Comparison of ENCODE assay signal across 9 cellular contexts in genomic region chr12:1644523-1645438, GRCh38. TPM values are rescaled to one million over a fixed set of nuclear protein-coding genes. Genes with fewer than 3 reads are reported as not detected.
DNase-seq lines count a peak whose midpoint lies in the region; ATAC-seq and TF ChIP-seq lines count a peak whose summit lies in the region.
"Had no signal": no experiment of that assay in that cellular context is flagged by ENCODE, and none has a peak within 500 bp of the region (broad histone marks: within the 10 kb centered on the region; RNA-seq: fewer than 3 reads in every experiment).

No MANE protein-coding gene starts in this region.

- H3K4me3 ChIP-seq in fibroblast of the aortic adventitia (ENCODE audit: low read depth, low read length), result no peak overlapping the region
- H3K4me3 ChIP-seq in naive thymus-derived CD4-positive, alpha-beta T cell (ENCODE audit: low read length), result no peak overlapping the region

- H3K4me1 ChIP-seq in naive thymus-derived CD4-positive, alpha-beta T cell (ENCODE audit: control insufficient read depth in 2 of 2, insufficient read depth in 2 of 2, low read length in 2 of 2), result no peaks in the 10 kb centered on the region

- H3K9me3 ChIP-seq in naive thymus-derived CD4-positive, alpha-beta T cell (ENCODE audit: control insufficient read depth in 2 of 3, low read length in 3 of 3), result no peaks in the 10 kb centered on the region

- DNase-seq in GM03348 (ENCODE audit: low spot score), result peak; percentile 83
- DNase-seq in NCI-H82 treated with DMSO at 0.1 percent for 48 hours (lab: John Stamatoyannopoulos, UW; ENCODE audit: unreplicated experiment), result peak; percentile 19
- peak; percentile 79 for DNase-seq in fibroblast of the aortic adventitia (ENCODE audit: low read depth)
- DNase-seq in pons (ENCODE audit: low spot score), result peak; percentile 94
- DNase-seq in activated CD8-positive, alpha-beta T cell treated with anti-CD3 and anti-CD28 coated beads, Interleukin-2, amount 10 ng/mL, durations not matched to agents 7 days and 5 days, result no peak
- no peak for DNase-seq in naive thymus-derived CD4-positive, alpha-beta T cell

- H3K27ac ChIP-seq in naive thymus-derived CD4-positive, alpha-beta T cell (ENCODE audit: low read depth, low read length), result no peak overlapping the region

- no peak for TF ChIP-seq CTCF in fibroblast of the aortic adventitia (IDR thresholded peaks at IDR 0.05; ENCODE audit: insufficient read depth, low read length)

- no peak for ATAC-seq in activated CD8-positive, alpha-beta T cell treated with anti-CD3 and anti-CD28 coated beads, Interleukin-2, amount 10 ng/mL, durations not matched to agents 7 days and 5 days
- ATAC-seq in naive thymus-derived CD4-positive, alpha-beta T cell, result no peak
- ATAC-seq in GM21526 (IDR thresholded peaks at IDR 0.05; ENCODE audit: low FRiP score, unreplicated experiment) (no peak), HG03108 (IDR thresholded peaks at IDR 0.05; ENCODE audit: unreplicated experiment) (no peak)

- H3K9me3 Mint-ChIP-seq in activated CD8-positive, alpha-beta T cell treated with anti-CD3 and anti-CD28 coated beads, Interleukin-2, amount 10 ng/mL, durations not matched to agents 7 days and 5 days (ENCODE audit: insufficient read depth), result no peaks in the 10 kb centered on the region
- no peaks in the 10 kb centered on the region for H3K9me3 Mint-ChIP-seq in naive thymus-derived CD4-positive, alpha-beta T cell
- H3K9me3 Mint-ChIP-seq: central memory CD8-positive, alpha-beta T cell had no signal

- CTCF ChIA-PET in activated CD8-positive, alpha-beta T cell treated with anti-CD3 and anti-CD28 coated beads, Interleukin-2, amount 10 ng/mL, durations not matched to agents 7 days and 5 days (lab: Charles Lee), result interaction anchor here (0.8 to 15.8 kb wide), 6 partner anchors 9 to 295 kb away, joined by 3 to 491 read pairs (median 4); no protein-coding TSS in a partner anchor
- CTCF ChIA-PET in naive thymus-derived CD4-positive, alpha-beta T cell (lab: Charles Lee), result interaction anchor here (0.9 to 15.7 kb wide), 3 partner anchors 8 to 145 kb away, joined by 3 to 278 read pairs (median 7); no protein-coding TSS in a partner anchor

- H3K36me3 ChIP-seq in naive thymus-derived CD4-positive, alpha-beta T cell (ENCODE audit: control insufficient read depth in 2 of 3, insufficient read depth in 3 of 3, low read length in 3 of 3), result no peaks in the 10 kb centered on the region

- POLR2A ChIA-PET in activated CD8-positive, alpha-beta T cell treated with anti-CD3 and anti-CD28 coated beads, Interleukin-2, amount 10 ng/mL, durations not matched to agents 7 days and 5 days (lab: Charles Lee), result no interaction called here
- POLR2A ChIA-PET in naive thymus-derived CD4-positive, alpha-beta T cell (lab: Charles Lee), result interaction anchor here (1.2 kb wide), 1 partner anchor 142 kb away, joined by 3 read pairs; no protein-coding TSS in a partner anchor

- H3K4me3 Mint-ChIP-seq in activated CD8-positive, alpha-beta T cell treated with anti-CD3 and anti-CD28 coated beads, Interleukin-2, amount 10 ng/mL, durations not matched to agents 7 days and 5 days, result no peak overlapping the region
- peak overlapping the region in 1 of 10 donors; percentile 40 for H3K4me3 Mint-ChIP-seq in naive thymus-derived CD4-positive, alpha-beta T cell
- H3K4me3 Mint-ChIP-seq: central memory CD8-positive, alpha-beta T cell had no signal

- intact Hi-C loops in naive thymus-derived CD4-positive, alpha-beta T cell (cut with micrococcal nuclease), result no loop called here

- H3K27me3 Mint-ChIP-seq in activated CD8-positive, alpha-beta T cell treated with anti-CD3 and anti-CD28 coated beads, Interleukin-2, amount 10 ng/mL, durations not matched to agents 7 days and 5 days (ENCODE audit: low read depth), result peaks cover 18% of the 10 kb centered on the region
- H3K27me3 Mint-ChIP-seq in naive thymus-derived CD4-positive, alpha-beta T cell, result peaks cover 0 to 25% (median 7%) of the 10 kb centered on the region in 5 donors

- no peak overlapping the region for H3K27ac Mint-ChIP-seq in activated CD8-positive, alpha-beta T cell treated with anti-CD3 and anti-CD28 coated beads, Interleukin-2, amount 10 ng/mL, durations not matched to agents 7 days and 5 days
- H3K27ac Mint-ChIP-seq in naive thymus-derived CD4-positive, alpha-beta T cell, result no peak overlapping the region

- H3K36me3 Mint-ChIP-seq in activated CD8-positive, alpha-beta T cell treated with anti-CD3 and anti-CD28 coated beads, Interleukin-2, amount 10 ng/mL, durations not matched to agents 7 days and 5 days (ENCODE audit: low read depth), result no peaks in the 10 kb centered on the region
- no peaks in the 10 kb centered on the region for H3K36me3 Mint-ChIP-seq in naive thymus-derived CD4-positive, alpha-beta T cell

- H3K27me3 ChIP-seq in naive thymus-derived CD4-positive, alpha-beta T cell (ENCODE audit: control insufficient read depth in 2 of 2, insufficient read depth in 2 of 2, low read length in 2 of 2), result no peaks in the 10 kb centered on the region

- peaks cover 16% of the 10 kb centered on the region for H3K4me1 Mint-ChIP-seq in activated CD8-positive, alpha-beta T cell treated with anti-CD3 and anti-CD28 coated beads, Interleukin-2, amount 10 ng/mL, durations not matched to agents 7 days and 5 days (ENCODE audit: low read depth)
- peaks cover 0 to 7% (median 0%) of the 10 kb centered on the region in 7 donors for H3K4me1 Mint-ChIP-seq in naive thymus-derived CD4-positive, alpha-beta T cell

RNA-seq across cellular contexts. Expression of gene WNT5B, which starts 15.8 kb away (rescaled TPM):
- total RNA-seq in fibroblast of the aortic adventitia (ENCODE audit: low replicate concordance), result 3.1 and 16.6 TPM in 2 replicates
- not detected for total RNA-seq in activated CD8-positive, alpha-beta T cell treated with anti-CD3 and anti-CD28 coated beads, Interleukin-2, amount 10 ng/mL, durations not matched to agents 7 days and 5 days
- under 1 TPM in 3 of 5 experiments, not detected in 2; 0.29 to 0.92 (median 0.37) TPM for total RNA-seq in naive thymus-derived CD4-positive, alpha-beta T cell
- polyA plus RNA-seq in naive thymus-derived CD4-positive, alpha-beta T cell, result not detected

RNA-seq across cellular contexts. Expression of gene ADIPOR2, which starts 46.1 kb away (rescaled TPM):
- total RNA-seq in fibroblast of the aortic adventitia (ENCODE audit: low replicate concordance), result 12.4 and 26.0 TPM in 2 replicates
- 10 to 100 TPM; 64.4 to 68.3 TPM for total RNA-seq in activated CD8-positive, alpha-beta T cell treated with anti-CD3 and anti-CD28 coated beads, Interleukin-2, amount 10 ng/mL, durations not matched to agents 7 days and 5 days
- 10 to 100 TPM; 19.8 to 51.4 (median 36.4) TPM for total RNA-seq in naive thymus-derived CD4-positive, alpha-beta T cell
- polyA plus RNA-seq in naive thymus-derived CD4-positive, alpha-beta T cell, result 1 to 10 TPM; 2.2 to 3.3 TPM

RNA-seq across cellular contexts. Expression of gene FBXL14, which starts 50.4 kb away (rescaled TPM):
- total RNA-seq in fibroblast of the aortic adventitia (ENCODE audit: low replicate concordance), result 1.1 and 11.2 TPM in 2 replicates
- total RNA-seq in activated CD8-positive, alpha-beta T cell treated with anti-CD3 and anti-CD28 coated beads, Interleukin-2, amount 10 ng/mL, durations not matched to agents 7 days and 5 days, result 10 to 100 TPM; 27.5 to 28.9 TPM
- total RNA-seq in naive thymus-derived CD4-positive, alpha-beta T cell, result 10 to 100 TPM; 25.6 to 43.8 (median 28.1) TPM
- 10 to 100 TPM; 15.1 to 31.8 TPM for polyA plus RNA-seq in naive thymus-derived CD4-positive, alpha-beta T cell

Comparison
In these comparisons a context has a peak if more than half of its experiments do, and no peak if none do; other contexts are left out.
1. DNase-seq: peak in GM03348 (single experiment), NCI-H82 treated with DMSO at 0.1 percent for 48 hours (single experiment), fibroblast of the aortic adventitia (single experiment) and pons (single experiment); none in activated CD8-positive, alpha-beta T cell treated with anti-CD3 and anti-CD28 coated beads, Interleukin-2, amount 10 ng/mL, durations not matched to agents 7 days and 5 days (single experiment) and naive thymus-derived CD4-positive, alpha-beta T cell (0 of 9).